Comparison of ENCODE assay signal across 1 cellular context in the genomic region with DNA sequence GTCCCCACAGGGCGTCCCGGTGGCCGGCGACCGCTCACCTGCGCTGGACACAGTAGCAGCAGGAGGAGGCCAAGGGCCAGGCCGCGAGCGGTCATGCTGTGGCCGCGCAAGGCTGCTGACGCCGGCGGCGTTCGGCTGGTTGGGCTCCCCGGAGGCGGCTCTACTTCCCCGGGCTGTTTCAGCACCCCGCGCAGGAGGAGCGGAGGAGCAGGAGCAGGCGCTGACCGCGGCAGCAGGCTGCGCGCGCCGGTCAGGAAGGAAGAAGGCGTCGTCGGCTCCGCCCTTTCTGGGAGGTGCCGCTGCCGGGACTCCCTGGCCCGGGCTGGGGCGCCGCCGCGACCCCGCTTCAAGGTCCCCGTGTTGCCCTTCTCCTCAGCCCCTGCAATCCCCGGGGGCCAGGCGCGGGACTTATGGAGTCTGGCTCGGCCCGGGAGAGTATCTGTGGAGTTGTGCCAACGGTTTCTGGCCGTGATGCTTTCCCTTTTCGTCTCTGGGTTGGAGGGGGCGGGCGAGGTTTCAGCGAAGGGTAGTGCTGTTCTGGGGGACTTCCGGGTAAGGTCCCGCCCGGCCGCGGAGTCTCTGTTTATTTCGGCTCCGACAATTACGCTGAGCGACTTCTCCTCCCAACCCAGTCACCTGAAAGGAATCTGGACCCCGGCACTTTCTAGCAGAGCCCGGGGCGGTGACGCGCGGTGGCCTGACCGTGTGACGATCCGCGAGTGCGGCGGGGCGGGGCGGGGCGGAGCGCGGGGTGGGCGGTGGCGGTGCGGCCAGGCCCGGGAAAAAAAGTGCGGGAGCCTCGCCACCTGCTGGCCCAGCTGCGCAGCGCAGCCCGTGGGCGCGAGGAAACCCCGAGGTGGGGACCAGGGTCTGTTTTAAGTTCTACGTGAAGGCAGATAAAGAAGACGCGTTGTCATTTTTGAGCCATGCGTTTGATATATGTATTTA.
TF ChIP-seq lines count a peak whose summit lies in the region.

A gene (minus strand): TSS at position 258 of the 948 bp plus-strand sequence. CDS start 163 bp downstream, at position 95.

TF ChIP-seq in HepG2, 621 proteins besides CTCF, POLR2A, EP300 and RAD21 (continued from another document):
- TF ChIP-seq, protein P1, sequence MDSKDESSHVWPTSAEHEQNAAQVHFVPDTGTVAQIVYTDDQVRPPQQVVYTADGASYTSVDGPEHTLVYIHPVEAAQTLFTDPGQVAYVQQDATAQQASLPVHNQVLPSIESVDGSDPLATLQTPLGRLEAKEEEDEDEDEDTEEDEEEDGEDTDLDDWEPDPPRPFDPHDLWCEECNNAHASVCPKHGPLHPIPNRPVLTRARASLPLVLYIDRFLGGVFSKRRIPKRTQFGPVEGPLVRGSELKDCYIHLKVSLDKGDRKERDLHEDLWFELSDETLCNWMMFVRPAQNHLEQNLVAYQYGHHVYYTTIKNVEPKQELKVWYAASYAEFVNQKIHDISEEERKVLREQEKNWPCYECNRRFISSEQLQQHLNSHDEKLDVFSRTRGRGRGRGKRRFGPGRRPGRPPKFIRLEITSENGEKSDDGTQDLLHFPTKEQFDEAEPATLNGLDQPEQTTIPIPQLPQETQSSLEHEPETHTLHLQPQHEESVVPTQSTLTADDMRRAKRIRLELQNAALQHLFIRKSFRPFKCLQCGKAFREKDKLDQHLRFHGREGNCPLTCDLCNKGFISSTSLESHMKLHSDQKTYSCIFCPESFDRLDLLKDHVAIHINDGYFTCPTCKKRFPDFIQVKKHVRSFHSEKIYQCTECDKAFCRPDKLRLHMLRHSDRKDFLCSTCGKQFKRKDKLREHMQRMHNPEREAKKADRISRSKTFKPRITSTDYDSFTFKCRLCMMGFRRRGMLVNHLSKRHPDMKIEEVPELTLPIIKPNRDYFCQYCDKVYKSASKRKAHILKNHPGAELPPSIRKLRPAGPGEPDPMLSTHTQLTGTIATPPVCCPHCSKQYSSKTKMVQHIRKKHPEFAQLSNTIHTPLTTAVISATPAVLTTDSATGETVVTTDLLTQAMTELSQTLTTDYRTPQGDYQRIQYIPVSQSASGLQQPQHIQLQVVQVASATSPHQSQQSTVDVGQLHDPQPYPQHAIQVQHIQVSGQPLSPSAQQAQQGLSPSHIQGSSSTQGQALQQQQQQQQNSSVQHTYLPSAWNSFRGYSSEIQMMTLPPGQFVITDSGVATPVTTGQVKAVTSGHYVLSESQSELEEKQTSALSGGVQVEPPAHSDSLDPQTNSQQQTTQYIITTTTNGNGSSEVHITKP (CRISPR knock-in tag; IDR thresholded peaks at IDR 0.05; ENCODE audit: low read depth): 0 out of 2 replicates have a peak, but pooled peaks have one; percentile 32
- TF ChIP-seq CENPX (CRISPR knock-in tag; IDR thresholded peaks at IDR 0.05): no peak
- peak; percentile 74; the same call in 1 of the 2 replicates for TF ChIP-seq KDM5A (IDR thresholded peaks at IDR 0.05; ENCODE audit: borderline replicate concordance, low read length)
- TF ChIP-seq LCORL (IDR thresholded peaks at IDR 0.05): no peak
- TF ChIP-seq LCORL (CRISPR knock-in tag; IDR thresholded peaks at IDR 0.05): 0 out of 2 replicates have a peak, but pooled peaks have one; percentile 17
- TF ChIP-seq GZF1 (CRISPR knock-in tag; IDR thresholded peaks at IDR 0.05): no peak
- TF ChIP-seq, protein P2, sequence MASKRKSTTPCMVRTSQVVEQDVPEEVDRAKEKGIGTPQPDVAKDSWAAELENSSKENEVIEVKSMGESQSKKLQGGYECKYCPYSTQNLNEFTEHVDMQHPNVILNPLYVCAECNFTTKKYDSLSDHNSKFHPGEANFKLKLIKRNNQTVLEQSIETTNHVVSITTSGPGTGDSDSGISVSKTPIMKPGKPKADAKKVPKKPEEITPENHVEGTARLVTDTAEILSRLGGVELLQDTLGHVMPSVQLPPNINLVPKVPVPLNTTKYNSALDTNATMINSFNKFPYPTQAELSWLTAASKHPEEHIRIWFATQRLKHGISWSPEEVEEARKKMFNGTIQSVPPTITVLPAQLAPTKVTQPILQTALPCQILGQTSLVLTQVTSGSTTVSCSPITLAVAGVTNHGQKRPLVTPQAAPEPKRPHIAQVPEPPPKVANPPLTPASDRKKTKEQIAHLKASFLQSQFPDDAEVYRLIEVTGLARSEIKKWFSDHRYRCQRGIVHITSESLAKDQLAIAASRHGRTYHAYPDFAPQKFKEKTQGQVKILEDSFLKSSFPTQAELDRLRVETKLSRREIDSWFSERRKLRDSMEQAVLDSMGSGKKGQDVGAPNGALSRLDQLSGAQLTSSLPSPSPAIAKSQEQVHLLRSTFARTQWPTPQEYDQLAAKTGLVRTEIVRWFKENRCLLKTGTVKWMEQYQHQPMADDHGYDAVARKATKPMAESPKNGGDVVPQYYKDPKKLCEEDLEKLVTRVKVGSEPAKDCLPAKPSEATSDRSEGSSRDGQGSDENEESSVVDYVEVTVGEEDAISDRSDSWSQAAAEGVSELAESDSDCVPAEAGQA (IDR thresholded peaks at IDR 0.05; ENCODE audit: low read depth): 0 out of 2 replicates have a peak, but pooled peaks have one; percentile 18
- TF ChIP-seq, protein P2 (CRISPR knock-in tag; IDR thresholded peaks at IDR 0.05; ENCODE audit: borderline replicate concordance): peak; percentile 45; the same call in 1 of the 2 replicates
- TF ChIP-seq HMGA1 (CRISPR knock-in tag; conservative IDR thresholded peaks at IDR 0.05): no peak
- TF ChIP-seq KAT7 (CRISPR knock-in tag; IDR thresholded peaks at IDR 0.05; ENCODE audit: borderline replicate concordance): no peak
- TF ChIP-seq, protein P3, sequence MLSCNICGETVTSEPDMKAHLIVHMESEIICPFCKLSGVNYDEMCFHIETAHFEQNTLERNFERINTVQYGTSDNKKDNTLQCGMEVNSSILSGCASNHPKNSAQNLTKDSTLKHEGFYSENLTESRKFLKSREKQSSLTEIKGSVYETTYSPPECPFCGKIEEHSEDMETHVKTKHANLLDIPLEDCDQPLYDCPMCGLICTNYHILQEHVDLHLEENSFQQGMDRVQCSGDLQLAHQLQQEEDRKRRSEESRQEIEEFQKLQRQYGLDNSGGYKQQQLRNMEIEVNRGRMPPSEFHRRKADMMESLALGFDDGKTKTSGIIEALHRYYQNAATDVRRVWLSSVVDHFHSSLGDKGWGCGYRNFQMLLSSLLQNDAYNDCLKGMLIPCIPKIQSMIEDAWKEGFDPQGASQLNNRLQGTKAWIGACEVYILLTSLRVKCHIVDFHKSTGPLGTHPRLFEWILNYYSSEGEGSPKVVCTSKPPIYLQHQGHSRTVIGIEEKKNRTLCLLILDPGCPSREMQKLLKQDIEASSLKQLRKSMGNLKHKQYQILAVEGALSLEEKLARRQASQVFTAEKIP (CRISPR knock-in tag; IDR thresholded peaks at IDR 0.05; ENCODE audit: borderline replicate concordance): no peak
- no peak for TF ChIP-seq SP140L (CRISPR knock-in tag; IDR thresholded peaks at IDR 0.05; ENCODE audit: borderline replicate concordance)
- TF ChIP-seq SATB2 (CRISPR knock-in tag; IDR thresholded peaks at IDR 0.05): no peak
- TF ChIP-seq ELF3 (CRISPR knock-in tag; IDR thresholded peaks at IDR 0.05): peak; percentile 90
- no peak for TF ChIP-seq ZNF891 (CRISPR knock-in tag; IDR thresholded peaks at IDR 0.05)
- TF ChIP-seq SMYD3 (CRISPR knock-in tag; IDR thresholded peaks at IDR 0.05): no peak
- TF ChIP-seq YY1 (IDR thresholded peaks at IDR 0.05; ENCODE audit: insufficient read depth, insufficient replicate concordance, low read depth, low read length): no peak
- 0 out of 2 replicates have a peak, but pooled peaks have one; percentile 22 for TF ChIP-seq ZNF230 (CRISPR knock-in tag; IDR thresholded peaks at IDR 0.05)
- peak; percentile 27; the same call in 1 of the 2 replicates for TF ChIP-seq SNAPC2 (CRISPR knock-in tag; IDR thresholded peaks at IDR 0.05)
- TF ChIP-seq ZSCAN22 (CRISPR knock-in tag; IDR thresholded peaks at IDR 0.05): no peak
- TF ChIP-seq ZNF547 (CRISPR knock-in tag; IDR thresholded peaks at IDR 0.05): 0 out of 2 replicates have a peak, but pooled peaks have one; percentile 64
- TF ChIP-seq ZFP36L1 (CRISPR knock-in tag; IDR thresholded peaks at IDR 0.05): no peak
- TF ChIP-seq ZNF878 (CRISPR knock-in tag; IDR thresholded peaks at IDR 0.05): no peak; the same call in 1 of the 2 replicates
- TF ChIP-seq ZNF850 (CRISPR knock-in tag; conservative IDR thresholded peaks at IDR 0.05): no peak
- TF ChIP-seq XBP1 (CRISPR knock-in tag; IDR thresholded peaks at IDR 0.05): no peak
- TF ChIP-seq ARNT2 (CRISPR knock-in tag; IDR thresholded peaks at IDR 0.05; ENCODE audit: low read depth): 0 out of 2 replicates have a peak, but pooled peaks have one; percentile 30
- peak; percentile 37; the same call in 1 of the 2 replicates for TF ChIP-seq ZSCAN21 (CRISPR knock-in tag; IDR thresholded peaks at IDR 0.05; ENCODE audit: borderline replicate concordance)
- TF ChIP-seq PCBP2 (optimal IDR thresholded peaks at IDR 0.05; ENCODE audit: low read depth, low read length, poor library complexity, severe bottlenecking): no peak
- no peak for TF ChIP-seq KLF13 (CRISPR knock-in tag; IDR thresholded peaks at IDR 0.05)
- TF ChIP-seq, protein P4, sequence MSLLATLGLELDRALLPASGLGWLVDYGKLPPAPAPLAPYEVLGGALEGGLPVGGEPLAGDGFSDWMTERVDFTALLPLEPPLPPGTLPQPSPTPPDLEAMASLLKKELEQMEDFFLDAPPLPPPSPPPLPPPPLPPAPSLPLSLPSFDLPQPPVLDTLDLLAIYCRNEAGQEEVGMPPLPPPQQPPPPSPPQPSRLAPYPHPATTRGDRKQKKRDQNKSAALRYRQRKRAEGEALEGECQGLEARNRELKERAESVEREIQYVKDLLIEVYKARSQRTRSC (CRISPR knock-in tag; IDR thresholded peaks at IDR 0.05; ENCODE audit: low read depth): no peak
